18 cellular contexts compared by ENCODE assay signal in genomic region chr1:100147875-100148274, GRCh38.
"Had no signal": no experiment of that assay in that cellular context is flagged by ENCODE, and none has a peak within 500 bp of the region (broad histone marks: within the 10 kb centered on the region; RNA-seq: fewer than 3 reads in every experiment).

No MANE protein-coding gene starts in this region.

- H3K4me2 ChIP-seq: hepatocyte had no signal

- H3K9me3 ChIP-seq: esophagus muscularis mucosa, right lobe of liver, stomach, testis, upper lobe of right lung had no signal

- H3K27me3 Mint-ChIP-seq: activated CD4-positive, alpha-beta T cell treated with anti-CD3 and anti-CD28 coated beads, Interleukin-2, amount 10 ng/mL, durations not matched to agents 24 days and 14 days; activated naive CD8-positive, alpha-beta T cell treated with anti-CD3 and anti-CD28 coated beads, Interleukin-2, amount 10 ng/mL, durations not matched to agents 7 days and 5 days; central memory CD8-positive, alpha-beta T cell had no signal

- DNase-seq: activated CD4-positive, alpha-beta T cell treated with anti-CD3 and anti-CD28 coated beads, Interleukin-2, amount 10 ng/mL, durations not matched to agents 24 days and 14 days; activated CD4-positive, CD25-positive, alpha-beta regulatory T cell; activated CD8-positive, alpha-beta memory T cell treated with anti-CD3 and anti-CD28 coated beads, Interleukin-2, amount 50 U/mL, for 48 hours; activated gamma-delta T cell treated with Interleukin-2 at 50 U/mL for 16 hours; activated naive CD8-positive, alpha-beta T cell treated with anti-CD3 and anti-CD28 coated beads, Interleukin-2, amount 10 ng/mL, durations not matched to agents 7 days and 5 days; activated T-cell treated with anti-CD3 and anti-CD28 coated beads, Interleukin-2, amount 50 U/mL, for 72 hours; anterior cingulate cortex; brain microvascular endothelial cell; nephron progenitor cell; right lobe of liver; stomach; testis; upper lobe of right lung had no signal

- ATAC-seq: activated T-cell treated with anti-CD3 and anti-CD28 coated beads, Interleukin-2, amount 50 U/mL, for 72 hours; right lobe of liver; upper lobe of right lung had no signal

- H3K27ac Mint-ChIP-seq: activated CD4-positive, alpha-beta T cell treated with anti-CD3 and anti-CD28 coated beads, Interleukin-2, amount 10 ng/mL, durations not matched to agents 24 days and 14 days; activated naive CD8-positive, alpha-beta T cell treated with anti-CD3 and anti-CD28 coated beads, Interleukin-2, amount 10 ng/mL, durations not matched to agents 7 days and 5 days; activated T-cell treated with anti-CD3 and anti-CD28 coated beads, Interleukin-2, amount 50 U/mL, for 72 hours; nephron progenitor cell; T-helper 2 cell treated with Interferon-gamma antibody and Interleukin-4, amounts not matched to agents 5 μg/mL and 100 μg/mL, for 36 hours had no signal

- H3K4me1 ChIP-seq: esophagus muscularis mucosa, right lobe of liver, stomach, testis, upper lobe of right lung had no signal

- H2AFZ ChIP-seq: hepatocyte had no signal

- H3K27ac ChIP-seq: brain microvascular endothelial cell, coronary artery, esophagus muscularis mucosa, hepatocyte, right lobe of liver, stomach, testis, upper lobe of right lung had no signal

- H3K4me1 Mint-ChIP-seq: nephron progenitor cell had no signal

- H3K27me3 ChIP-seq: brain microvascular endothelial cell, esophagus muscularis mucosa, hepatocyte, right lobe of liver, stomach, testis, upper lobe of right lung had no signal

- H3K9me3 Mint-ChIP-seq: activated CD4-positive, alpha-beta T cell treated with anti-CD3 and anti-CD28 coated beads, Interleukin-2, amount 10 ng/mL, durations not matched to agents 24 days and 14 days; activated naive CD8-positive, alpha-beta T cell treated with anti-CD3 and anti-CD28 coated beads, Interleukin-2, amount 10 ng/mL, durations not matched to agents 7 days and 5 days; activated T-cell treated with anti-CD3 and anti-CD28 coated beads, Interleukin-2, amount 50 U/mL, for 72 hours; central memory CD8-positive, alpha-beta T cell; nephron progenitor cell; T-helper 2 cell treated with Interferon-gamma antibody and Interleukin-4, amounts not matched to agents 5 μg/mL and 100 μg/mL, for 36 hours had no signal

- H3K4me3 Mint-ChIP-seq: activated CD4-positive, alpha-beta T cell treated with anti-CD3 and anti-CD28 coated beads, Interleukin-2, amount 10 ng/mL, durations not matched to agents 24 days and 14 days; activated naive CD8-positive, alpha-beta T cell treated with anti-CD3 and anti-CD28 coated beads, Interleukin-2, amount 10 ng/mL, durations not matched to agents 7 days and 5 days; activated T-cell treated with anti-CD3 and anti-CD28 coated beads, Interleukin-2, amount 50 U/mL, for 72 hours; central memory CD8-positive, alpha-beta T cell; nephron progenitor cell; T-helper 2 cell treated with Interferon-gamma antibody and Interleukin-4, amounts not matched to agents 5 μg/mL and 100 μg/mL, for 36 hours had no signal

- H3K4me3 ChIP-seq: coronary artery, esophagus muscularis mucosa, hepatocyte, right lobe of liver, stomach, testis, upper lobe of right lung had no signal
